In genomic region chr16:86143666-86144065, GRCh38 we compare ENCODE assay signal across 27 cellular contexts.
"Had no signal": no experiment of that assay in that cellular context is flagged by ENCODE, and none has a peak within 500 bp of the region (broad histone marks: within the 10 kb centered on the region; RNA-seq: fewer than 3 reads in every experiment).

No MANE protein-coding gene starts in this region.

- DNase-seq: activated CD4-positive, alpha-beta T cell treated with anti-CD3 and anti-CD28 coated beads for 4 hours; activated CD4-positive, alpha-beta T cell treated with anti-CD3 and anti-CD28 coated beads, Interleukin-2, amount 50 U/mL, for 1 hour; activated CD4-positive, alpha-beta T cell treated with anti-CD3 and anti-CD28 coated beads, Interleukin-2, amount 50 U/mL, for 48 hours; activated CD4-positive, CD25-positive, alpha-beta regulatory T cell; activated CD4-positive, CD25-positive, alpha-beta regulatory T cell treated with anti-CD3 and anti-CD28 coated beads, Interleukin-2, amount 50 U/mL, for 72 hours; activated CD8-positive, alpha-beta memory T cell treated with anti-CD3 and anti-CD28 coated beads for 24 hours; activated CD8-positive, alpha-beta memory T cell treated with anti-CD3 and anti-CD28 coated beads, Interleukin-2, amount 50 U/mL, for 48 hours; activated CD8-positive, alpha-beta T cell treated with anti-CD3 and anti-CD28 coated beads for 36 hours; activated gamma-delta T cell; activated naive CD4-positive, alpha-beta T cell; activated naive CD4-positive, alpha-beta T cell treated with anti-CD3 and anti-CD28 coated beads, Interleukin-2, amount 50 U/mL, for 16 hours; activated T-cell treated with anti-CD3 and anti-CD28 coated beads for 4 hours; activated T-cell treated with anti-CD3 and anti-CD28 coated beads, Interleukin-2, amount 50 U/mL, for 24 hours; activated T-cell treated with anti-CD3 and anti-CD28 coated beads, Interleukin-2, amount 50 U/mL, for 72 hours; amniotic stem cell; anterior cingulate cortex; brain microvascular endothelial cell; dorsolateral prefrontal cortex; effector memory CD4-positive, alpha-beta T cell; endodermal cell; foreskin fibroblast; head of caudate nucleus; T-helper 2 cell had no signal

- H3K27me3 Mint-ChIP-seq: activated CD8-positive, alpha-beta T cell treated with anti-CD3 and anti-CD28 coated beads for 36 hours; central memory CD8-positive, alpha-beta T cell had no signal

- H3K27ac Mint-ChIP-seq: activated CD8-positive, alpha-beta T cell treated with anti-CD3 and anti-CD28 coated beads for 36 hours; activated T-cell treated with anti-CD3 and anti-CD28 coated beads, Interleukin-2, amount 50 U/mL, for 24 hours; activated T-cell treated with anti-CD3 and anti-CD28 coated beads, Interleukin-2, amount 50 U/mL, for 72 hours; dendritic cell treated with granulocyte-macrophage colony-stimulating factor and Interleukin-4, amounts not matched to agents 40 ng/mL and 50 ng/mL, for 4 days; endodermal cell had no signal

- H3K4me3 Mint-ChIP-seq: activated CD8-positive, alpha-beta T cell treated with anti-CD3 and anti-CD28 coated beads for 36 hours; activated T-cell treated with anti-CD3 and anti-CD28 coated beads, Interleukin-2, amount 50 U/mL, for 24 hours; activated T-cell treated with anti-CD3 and anti-CD28 coated beads, Interleukin-2, amount 50 U/mL, for 72 hours; central memory CD8-positive, alpha-beta T cell; dendritic cell treated with granulocyte-macrophage colony-stimulating factor and Interleukin-4, amounts not matched to agents 40 ng/mL and 50 ng/mL, for 4 days; endodermal cell had no signal

- H3K27me3 ChIP-seq: brain microvascular endothelial cell had no signal

- H3K36me3 ChIP-seq: brain microvascular endothelial cell had no signal

- H3K27ac ChIP-seq: brain microvascular endothelial cell, coronary artery, dorsolateral prefrontal cortex had no signal

- H3K4me3 ChIP-seq: coronary artery, dorsolateral prefrontal cortex had no signal

- ATAC-seq: activated CD8-positive, alpha-beta T cell treated with anti-CD3 and anti-CD28 coated beads for 36 hours; esophagus mucosa had no signal

- H3K9me3 Mint-ChIP-seq: activated CD8-positive, alpha-beta T cell treated with anti-CD3 and anti-CD28 coated beads for 36 hours; activated T-cell treated with anti-CD3 and anti-CD28 coated beads, Interleukin-2, amount 50 U/mL, for 24 hours; activated T-cell treated with anti-CD3 and anti-CD28 coated beads, Interleukin-2, amount 50 U/mL, for 72 hours; central memory CD8-positive, alpha-beta T cell; dendritic cell treated with granulocyte-macrophage colony-stimulating factor and Interleukin-4, amounts not matched to agents 40 ng/mL and 50 ng/mL, for 4 days; endodermal cell had no signal

- H3K4me1 Mint-ChIP-seq: central memory CD8-positive, alpha-beta T cell had no signal
